In the genomic region with DNA sequence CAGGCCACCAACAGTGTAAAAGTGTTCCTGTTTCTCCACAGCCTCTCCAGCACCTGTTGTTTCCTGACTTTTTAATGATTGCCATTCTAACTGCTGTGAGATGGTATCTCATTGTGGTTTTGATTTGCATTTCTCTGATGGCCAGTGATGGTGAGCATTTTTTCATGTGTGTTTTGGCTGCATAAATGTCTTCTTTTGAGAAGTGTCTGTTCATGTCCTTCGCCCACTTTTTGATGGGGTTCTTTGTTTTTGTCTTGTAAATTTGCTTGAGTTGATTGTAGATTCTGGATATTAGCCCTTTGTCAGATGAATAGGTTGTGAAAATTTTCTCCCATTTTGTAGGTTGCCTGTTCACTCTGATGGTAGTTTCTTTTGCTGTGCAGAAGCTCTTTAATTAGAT, we compare ENCODE assay signal across 10 cellular contexts. TPM values are rescaled to one million over a fixed set of nuclear protein-coding genes. Genes with fewer than 3 reads are reported as not detected.
"Had no signal": no experiment of that assay in that cellular context is flagged by ENCODE, and none has a peak within 500 bp of the region (broad histone marks: within the 10 kb centered on the region; RNA-seq: fewer than 3 reads in every experiment).

No MANE protein-coding gene starts in this region.

RNA-seq across cellular contexts. Expression of a gene that starts 5.2 kb away (rescaled TPM):
- total RNA-seq: adrenal gland, ascending aorta, breast epithelium, esophagus squamous epithelium, gastrocnemius medialis, left ventricle myocardium superior, mammary epithelial cell, skeletal muscle tissue, temporal lobe, transverse colon had no signal
- polyA plus RNA-seq: mammary epithelial cell had no signal

RNA-seq across cellular contexts. Expression of a gene that starts 20.7 kb away (rescaled TPM):
- total RNA-seq: ascending aorta had no signal
